Comparison of ENCODE assay signal across 12 cellular contexts in the genomic region with DNA sequence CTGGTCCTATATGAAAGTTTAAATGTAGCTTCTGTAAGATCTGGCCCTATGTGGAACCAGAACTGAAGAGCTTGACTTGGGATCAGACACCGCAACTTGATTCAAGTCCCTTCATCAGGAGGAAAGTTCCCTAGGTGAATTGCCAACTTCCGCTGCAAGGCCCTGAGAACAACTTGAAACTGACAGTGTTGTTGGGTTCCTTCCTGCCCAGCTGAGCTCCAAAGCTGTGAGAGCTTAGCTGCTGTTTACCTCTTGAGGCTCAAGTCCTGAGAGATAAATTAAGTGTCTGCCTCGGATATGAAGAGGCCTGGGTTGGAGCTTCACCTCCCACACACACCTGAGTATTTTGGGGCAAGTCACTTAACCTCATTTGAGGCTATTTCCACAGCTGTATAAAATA. TPM values are rescaled to one million over a fixed set of nuclear protein-coding genes. Genes with fewer than 3 reads are reported as not detected.
DNase-seq lines count a peak whose midpoint lies in the region; ATAC-seq and TF ChIP-seq lines count a peak whose summit lies in the region.
"Had no signal": no experiment of that assay in that cellular context is flagged by ENCODE, and none has a peak within 500 bp of the region (broad histone marks: within the 10 kb centered on the region; RNA-seq: fewer than 3 reads in every experiment).

No MANE protein-coding gene starts in this region.

- H3K4me1 Mint-ChIP-seq in activated CD8-positive, alpha-beta T cell treated with anti-CD3 and anti-CD28 coated beads, Interleukin-2, amount 10 ng/mL, durations not matched to agents 7 days and 5 days (ENCODE audit: low read depth): peaks cover 33% of the 10 kb centered on the region

- no peaks in the 10 kb centered on the region for H3K9me2 ChIP-seq in GM23248 (ENCODE audit: insufficient read depth)

- ATAC-seq in right cardiac atrium (peak; percentile 9 to 17), GM18868 (IDR thresholded peaks at IDR 0.05; ENCODE audit: unreplicated experiment) (no peak)
- ATAC-seq in activated CD8-positive, alpha-beta T cell treated with anti-CD3 and anti-CD28 coated beads, Interleukin-2, amount 10 ng/mL, durations not matched to agents 7 days and 5 days: no peak

- H3K27ac Mint-ChIP-seq in activated CD8-positive, alpha-beta T cell treated with anti-CD3 and anti-CD28 coated beads, Interleukin-2, amount 10 ng/mL, durations not matched to agents 7 days and 5 days: no peak overlapping the region

- peak overlapping the region; percentile 56 for H3K4me2 ChIP-seq in GM23248 (ENCODE audit: unreplicated experiment)
- peak overlapping the region; percentile 25 for H3K4me2 ChIP-seq in skeletal muscle satellite cell (ENCODE audit: low read length)

- H3F3A ChIP-seq in GM23248 (ENCODE audit: insufficient read depth): peaks cover 58% of the 10 kb centered on the region

- H3K27ac ChIP-seq in GM23248 (peak overlapping the region; percentile 63), right cardiac atrium (ENCODE audit: low read length) (peak overlapping the region; percentile 87)
- H3K27ac ChIP-seq: SJSA1 had no signal

- H2AFZ ChIP-seq in GM23248: no peak overlapping the region

- in situ Hi-C loops in GM23248 (cut with MboI): loop anchor here (5.0 kb wide), 1 partner anchor 231 kb away; no protein-coding TSS in a partner anchor

- H3K9me3 ChIP-seq in GM23248 (ENCODE audit: low read depth) (no peaks in the 10 kb centered on the region), right cardiac atrium (ENCODE audit: control insufficient read depth, low read length) (no peaks in the 10 kb centered on the region), skeletal muscle satellite cell (replicated peaks; ENCODE audit: low read length) (no peaks in the 10 kb centered on the region)
- H3K9me3 ChIP-seq: SJSA1 had no signal

- peaks cover 37% of the 10 kb centered on the region for H3K79me2 ChIP-seq in GM23248 (ENCODE audit: insufficient read depth)

- H4K20me1 ChIP-seq in GM23248 (ENCODE audit: insufficient read depth): no peaks in the 10 kb centered on the region

- POLR2A ChIA-PET in activated CD8-positive, alpha-beta T cell treated with anti-CD3 and anti-CD28 coated beads, Interleukin-2, amount 10 ng/mL, durations not matched to agents 7 days and 5 days (lab: Charles Lee): interaction anchor here (1.6 kb wide), 1 partner anchor 49 kb away, joined by 4 read pairs; the partner anchor contains the start of gene DCUN1D3

- no peak overlapping the region for H3K4me3 Mint-ChIP-seq in activated CD8-positive, alpha-beta T cell treated with anti-CD3 and anti-CD28 coated beads, Interleukin-2, amount 10 ng/mL, durations not matched to agents 7 days and 5 days

- H3K27me3 Mint-ChIP-seq in activated CD8-positive, alpha-beta T cell treated with anti-CD3 and anti-CD28 coated beads, Interleukin-2, amount 10 ng/mL, durations not matched to agents 7 days and 5 days (ENCODE audit: low read depth): no peaks in the 10 kb centered on the region

- CTCF ChIA-PET in activated CD8-positive, alpha-beta T cell treated with anti-CD3 and anti-CD28 coated beads, Interleukin-2, amount 10 ng/mL, durations not matched to agents 7 days and 5 days (lab: Charles Lee): interaction anchor here (0.8 to 4.0 kb wide), 30 partner anchors 15 to 308 kb away, joined by 3 to 42 read pairs (median 5); partner anchors contain the start of gene LYRM1

- no peak for TF ChIP-seq CTCF in cardiac fibroblast (IDR thresholded peaks at IDR 0.05; ENCODE audit: low read depth, low read length)

- intact Hi-C loops in right cardiac atrium (cut with DNase I): loop anchor here (2.0 to 10.0 kb wide), 4 partner anchors 54 to 234 kb away; partner anchors contain the start of genes DCUN1D3 (in 3 of the 4) and LYRM1 (in 3 of the 4)

- H3K36me3 ChIP-seq in GM23248 (ENCODE audit: low read depth) (peaks cover 12% of the 10 kb centered on the region), skeletal muscle satellite cell (ENCODE audit: insufficient read depth, low read length) (peaks cover 53% of the 10 kb centered on the region)

- 51 to 53% methylated on average over 3 of the region's 3 CpGs for WGBS in GM23248 (ENCODE audit: low coverage in 1 of 2, low lambda C conversion rate in 2 of 2, missing lambda C conversion rate in 2 of 2), 2 experiments
- 47% methylated on average over 3 of the region's 3 CpGs for WGBS in right cardiac atrium

- H3K4me3 ChIP-seq in GM23248: no peak overlapping the region
- H3K4me3 ChIP-seq in cardiac fibroblast (replicated peaks in 1 of 2; ENCODE audit: low read depth in 2 of 2, low read length in 2 of 2): no peak overlapping the region
- H3K4me3 ChIP-seq in right cardiac atrium (ENCODE audit: low read length): no peak overlapping the region
- H3K4me3 ChIP-seq in skeletal muscle satellite cell (ENCODE audit: low read length): no peak overlapping the region
- H3K4me3 ChIP-seq: SJSA1 had no signal

- H3K9me3 Mint-ChIP-seq in activated CD8-positive, alpha-beta T cell treated with anti-CD3 and anti-CD28 coated beads, Interleukin-2, amount 10 ng/mL, durations not matched to agents 7 days and 5 days (ENCODE audit: insufficient read depth): no peaks in the 10 kb centered on the region

- H3K9ac ChIP-seq in GM23248 (peak overlapping the region; percentile 34), skeletal muscle satellite cell (ENCODE audit: low read depth, low read length) (peak overlapping the region; percentile 71)

- DNase-seq in GM23248: peak; percentile 27
- DNase-seq in cardiac fibroblast (ENCODE audit: low read depth in 2 of 2): peak; percentile 46 to 48
- no peak for DNase-seq in right cardiac atrium
- DNase-seq in UCSD-AML1 (lab: John Stamatoyannopoulos, UW; ENCODE audit: unreplicated experiment): no peak
- no peak for DNase-seq in activated CD8-positive, alpha-beta T cell treated with anti-CD3 and anti-CD28 coated beads, Interleukin-2, amount 10 ng/mL, durations not matched to agents 7 days and 5 days
- DNase-seq in NCI-H774 (lab: John Stamatoyannopoulos, UW): no peak
- DNase-seq: DMS53; effector CD4-positive, alpha-beta T cell; NCI-H526 treated with DMSO at 0.1 percent for 48 hours had no signal

- peaks cover 26% of the 10 kb centered on the region for H3K36me3 Mint-ChIP-seq in activated CD8-positive, alpha-beta T cell treated with anti-CD3 and anti-CD28 coated beads, Interleukin-2, amount 10 ng/mL, durations not matched to agents 7 days and 5 days (ENCODE audit: low read depth)

- H3K27me3 ChIP-seq in GM23248 (replicated peaks; ENCODE audit: insufficient read depth) (no peaks in the 10 kb centered on the region), right cardiac atrium (ENCODE audit: control insufficient read depth, insufficient read depth) (no peaks in the 10 kb centered on the region), skeletal muscle satellite cell (ENCODE audit: control insufficient read depth, insufficient read depth, low read length) (no peaks in the 10 kb centered on the region)
- H3K27me3 ChIP-seq: SJSA1 had no signal

- peaks cover 53% of the 10 kb centered on the region for H3K4me1 ChIP-seq in GM23248 (ENCODE audit: insufficient read depth)
- H3K4me1 ChIP-seq in right cardiac atrium (ENCODE audit: control insufficient read depth, insufficient read depth, low read length): peaks cover 11% of the 10 kb centered on the region
- peaks cover 47% of the 10 kb centered on the region for H3K4me1 ChIP-seq in skeletal muscle satellite cell (ENCODE audit: control insufficient read depth, insufficient read depth, low read length)

RNA-seq across cellular contexts. Expression of gene REXO5, which starts 44.7 kb away (rescaled TPM):
- total RNA-seq in GM23248 (2014; rRNA removed; shearing (Covaris generic)): 7.0 and 11.0 TPM in 2 replicates
- 3.4 and 3.5 TPM in 2 replicates for polyA plus RNA-seq in GM23248 (2016; fragmentation: Nextera tagmentation; extraction: Ambion mirVana)
- total RNA-seq in right cardiac atrium: 1 to 10 TPM; 2.3 to 3.8 (median 2.9) TPM
- 2.1 TPM for polyA plus RNA-seq in right cardiac atrium
- 4.8 and 6.8 TPM in 2 replicates for total RNA-seq in skeletal muscle satellite cell (2012; rRNA removed)
- 10 to 100 TPM; 10.6 to 11.2 TPM for total RNA-seq in activated CD8-positive, alpha-beta T cell treated with anti-CD3 and anti-CD28 coated beads, Interleukin-2, amount 10 ng/mL, durations not matched to agents 7 days and 5 days

RNA-seq across cellular contexts. Expression of gene ERI2, which starts 44.7 kb away (rescaled TPM):
- total RNA-seq in GM23248 (2014; rRNA removed; shearing (Covaris generic)): 13.2 and 20.2 TPM in 2 replicates
- polyA plus RNA-seq in GM23248 (2016; fragmentation: Nextera tagmentation; extraction: Ambion mirVana): 12.9 and 13.6 TPM in 2 replicates
- total RNA-seq in right cardiac atrium: 10 to 100 TPM; 10.1 to 14.0 (median 11.1) TPM
- polyA plus RNA-seq in right cardiac atrium: 5.4 TPM
- 18.8 and 19.5 TPM in 2 replicates for total RNA-seq in skeletal muscle satellite cell (2012; rRNA removed)
- total RNA-seq in activated CD8-positive, alpha-beta T cell treated with anti-CD3 and anti-CD28 coated beads, Interleukin-2, amount 10 ng/mL, durations not matched to agents 7 days and 5 days: 10 to 100 TPM; 15.0 to 15.4 TPM

RNA-seq across cellular contexts. Expression of gene DCUN1D3, which starts 49.2 kb away (rescaled TPM):
- total RNA-seq in GM23248 (2014; rRNA removed; shearing (Covaris generic)): 34.4 and 35.2 TPM in 2 replicates
- 15.2 and 15.3 TPM in 2 replicates for polyA plus RNA-seq in GM23248 (2016; fragmentation: Nextera tagmentation; extraction: Ambion mirVana)
- total RNA-seq in right cardiac atrium: 10 to 100 TPM in 3 of 4 donors, 1 to 10 TPM in 1; 8.6 to 20.2 (median 11.0) TPM
- polyA plus RNA-seq in right cardiac atrium: 4.7 TPM
- 28.2 and 29.4 TPM in 2 replicates for total RNA-seq in skeletal muscle satellite cell (2012; rRNA removed)
- total RNA-seq in activated CD8-positive, alpha-beta T cell treated with anti-CD3 and anti-CD28 coated beads, Interleukin-2, amount 10 ng/mL, durations not matched to agents 7 days and 5 days: 10 to 100 TPM in 1 of 2 experiments, 1 to 10 TPM in 1; 10.0 to 10.7 TPM

RNA-seq across cellular contexts. Expression of gene LYRM1, which starts 49.6 kb away (rescaled TPM):
- total RNA-seq in GM23248 (2014; rRNA removed; shearing (Covaris generic)): 32.1 and 32.2 TPM in 2 replicates
- 37.6 and 40.9 TPM in 2 replicates for polyA plus RNA-seq in GM23248 (2016; fragmentation: Nextera tagmentation; extraction: Ambion mirVana)
- 10 to 100 TPM; 29.5 to 36.4 (median 35.5) TPM for total RNA-seq in right cardiac atrium
- polyA plus RNA-seq in right cardiac atrium: 54.8 TPM
- total RNA-seq in skeletal muscle satellite cell (2012; rRNA removed): 50.5 and 66.7 TPM in 2 replicates
- 10 to 100 TPM; 27.5 to 28.0 TPM for total RNA-seq in activated CD8-positive, alpha-beta T cell treated with anti-CD3 and anti-CD28 coated beads, Interleukin-2, amount 10 ng/mL, durations not matched to agents 7 days and 5 days

Comparison
In these comparisons a context has a peak if more than half of its experiments do, and no peak if none do; other contexts are left out.
1. DNase-seq: peak in GM23248 (single experiment) and cardiac fibroblast (2 of 2); none in right cardiac atrium (0 of 3), UCSD-AML1 (single experiment), activated CD8-positive, alpha-beta T cell treated with anti-CD3 and anti-CD28 coated beads, Interleukin-2, amount 10 ng/mL, durations not matched to agents 7 days and 5 days (single experiment) and NCI-H774 (single experiment).
2. ATAC-seq: peak in right cardiac atrium (2 of 2); none in GM18868 (single experiment) and activated CD8-positive, alpha-beta T cell treated with anti-CD3 and anti-CD28 coated beads, Interleukin-2, amount 10 ng/mL, durations not matched to agents 7 days and 5 days (single experiment).